Comparison of ENCODE assay signal across 9 cellular contexts in genomic region chr17:73820686-73821448, GRCh38.
DNase-seq lines count a peak whose midpoint lies in the region; ATAC-seq and TF ChIP-seq lines count a peak whose summit lies in the region.
"Had no signal": no experiment of that assay in that cellular context is flagged by ENCODE, and none has a peak within 500 bp of the region (broad histone marks: within the 10 kb centered on the region; RNA-seq: fewer than 3 reads in every experiment).

No MANE protein-coding gene starts in this region.

- DNase-seq in NCI-H2107 treated with DMSO at 0.1 percent for 48 hours (lab: John Stamatoyannopoulos, UW; ENCODE audit: unreplicated experiment) (peak; percentile 54), NCI-H2107 (lab: John Stamatoyannopoulos, UW) (no peak), NCI-H69 (lab: John Stamatoyannopoulos, UW) (peak; percentile 65), fibroblast of mammary gland (ENCODE audit: low read depth) (peak; percentile 92), retina (peak; percentile 69)
- DNase-seq in activated CD8-positive, alpha-beta memory T cell treated with anti-CD3 and anti-CD28 coated beads, Interleukin-2, amount 10 ng/mL, durations not matched to agents 7 days and 5 days: no peak

- H3K4me3 ChIP-seq in fibroblast of mammary gland (ENCODE audit: control insufficient read depth, low read depth, low read length): no peak overlapping the region

- CTCF ChIA-PET in activated CD8-positive, alpha-beta memory T cell treated with anti-CD3 and anti-CD28 coated beads, Interleukin-2, amount 10 ng/mL, durations not matched to agents 7 days and 5 days (lab: Charles Lee): interaction anchor here (0.7 kb wide), 1 partner anchor 240 kb away, joined by 3 read pairs; no protein-coding TSS in a partner anchor

- ATAC-seq in GM21786 (IDR thresholded peaks at IDR 0.05; ENCODE audit: unreplicated experiment): no peak
- no peak for ATAC-seq in activated CD8-positive, alpha-beta memory T cell treated with anti-CD3 and anti-CD28 coated beads, Interleukin-2, amount 10 ng/mL, durations not matched to agents 7 days and 5 days
- no peak for ATAC-seq in GM21526 (IDR thresholded peaks at IDR 0.05; ENCODE audit: low FRiP score, unreplicated experiment)
- ATAC-seq: activated naive CD4-positive, alpha-beta T cell treated with anti-CD3 and anti-CD28 coated beads, Interleukin-2, amount 50 U/mL, for 72 hours had no signal

- no peaks in the 10 kb centered on the region for H3K9me3 Mint-ChIP-seq in activated CD8-positive, alpha-beta memory T cell treated with anti-CD3 and anti-CD28 coated beads, Interleukin-2, amount 10 ng/mL, durations not matched to agents 7 days and 5 days (ENCODE audit: low read depth)

- H3K4me3 Mint-ChIP-seq in activated CD8-positive, alpha-beta memory T cell treated with anti-CD3 and anti-CD28 coated beads, Interleukin-2, amount 10 ng/mL, durations not matched to agents 7 days and 5 days: no peak overlapping the region

- peak; percentile 13 for TF ChIP-seq CTCF in fibroblast of mammary gland (conservative IDR thresholded peaks at IDR 0.05; ENCODE audit: control insufficient read depth, insufficient read depth, low read depth, low read length)

- no peak overlapping the region for H3K27ac Mint-ChIP-seq in activated CD8-positive, alpha-beta memory T cell treated with anti-CD3 and anti-CD28 coated beads, Interleukin-2, amount 10 ng/mL, durations not matched to agents 7 days and 5 days

- no peaks in the 10 kb centered on the region for H3K4me1 Mint-ChIP-seq in activated CD8-positive, alpha-beta memory T cell treated with anti-CD3 and anti-CD28 coated beads, Interleukin-2, amount 10 ng/mL, durations not matched to agents 7 days and 5 days

- H3K36me3 Mint-ChIP-seq in activated CD8-positive, alpha-beta memory T cell treated with anti-CD3 and anti-CD28 coated beads, Interleukin-2, amount 10 ng/mL, durations not matched to agents 7 days and 5 days: no peaks in the 10 kb centered on the region

- peaks cover 31% of the 10 kb centered on the region for H3K27me3 Mint-ChIP-seq in activated CD8-positive, alpha-beta memory T cell treated with anti-CD3 and anti-CD28 coated beads, Interleukin-2, amount 10 ng/mL, durations not matched to agents 7 days and 5 days

Comparison
In these comparisons a context has a peak if more than half of its experiments do, and no peak if none do; other contexts are left out.
1. DNase-seq: peak in NCI-H2107 treated with DMSO at 0.1 percent for 48 hours (single experiment), NCI-H69 (single experiment), fibroblast of mammary gland (single experiment) and retina (single experiment); none in NCI-H2107 (single experiment) and activated CD8-positive, alpha-beta memory T cell treated with anti-CD3 and anti-CD28 coated beads, Interleukin-2, amount 10 ng/mL, durations not matched to agents 7 days and 5 days (single experiment).